ENCODE assay signal across 15 cellular contexts in the genomic region with DNA sequence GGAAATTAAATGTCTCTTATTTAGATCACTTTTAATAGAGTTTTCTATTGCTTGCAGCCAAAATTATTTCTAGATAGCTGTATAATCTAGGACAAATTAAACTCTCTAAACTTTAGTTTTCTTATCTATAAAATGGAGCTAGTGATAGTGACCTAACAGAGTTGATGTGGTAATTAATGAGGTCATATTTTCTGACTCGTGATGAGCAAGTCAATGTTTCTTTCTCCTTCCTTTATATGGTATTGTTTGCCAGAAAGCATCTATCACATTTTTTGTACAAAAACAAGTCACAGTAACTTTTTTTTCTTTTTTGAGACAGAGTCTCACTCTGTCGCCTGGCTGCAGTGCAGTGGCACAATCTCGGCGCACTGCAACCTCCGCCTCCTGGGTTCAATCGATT.
DNase-seq lines count a peak whose midpoint lies in the region; ATAC-seq, FAIRE-seq and TF ChIP-seq lines count a peak whose summit lies in the region.
"Had no signal": no experiment of that assay in that cellular context is flagged by ENCODE, and none has a peak within 500 bp of the region (broad histone marks: within the 10 kb centered on the region; RNA-seq: fewer than 3 reads in every experiment).

No MANE protein-coding gene starts in this region.

- H3K4me1 ChIP-seq in GM23338 (ENCODE audit: insufficient read depth): peaks cover 12% of the 10 kb centered on the region
- peaks cover 0 to 4% (median 0%) of the 10 kb centered on the region in 6 donors for H3K4me1 ChIP-seq in spleen
- no peaks in the 10 kb centered on the region for H3K4me1 ChIP-seq in OCI-LY7 (ENCODE audit: insufficient read depth, low read length, poor library complexity, severe bottlenecking)

- BruUV-seq in OCI-LY7 (replicated peaks; lab: Mats Ljungman, UMichigan): no TSS peak

- H3K36me3 ChIP-seq in GM23338 (ENCODE audit: insufficient read depth): no peaks in the 10 kb centered on the region
- no peaks in the 10 kb centered on the region for H3K36me3 ChIP-seq in bronchial epithelial cell (ENCODE audit: control insufficient read depth, insufficient read depth, low read length)
- H3K36me3 ChIP-seq in spleen: peaks cover 0 to 5% (median 0%) of the 10 kb centered on the region in 6 donors
- no peaks in the 10 kb centered on the region for H3K36me3 ChIP-seq in OCI-LY7 (ENCODE audit: insufficient read depth, low read length)

- no peak for ATAC-seq in GM23338
- ATAC-seq in stimulated activated effector memory CD8-positive, alpha-beta T cell treated with anti-CD3 and anti-CD28 coated beads, Interleukin-12 subunit alpha, Interleukin-12 subunit beta, amount 100 ng/mL, for 72 hours: no peak
- ATAC-seq: K562, Right ventricle myocardium inferior had no signal

- H4K20me1 ChIP-seq in GM23338 (replicated peaks; ENCODE audit: insufficient read depth) (no peaks in the 10 kb centered on the region), OCI-LY7 (ENCODE audit: insufficient read depth, low read length) (no peaks in the 10 kb centered on the region; the same call in 1 of the 2 replicates)

- H3K9me3 Mint-ChIP-seq in GM23338: no peaks in the 10 kb centered on the region
- H3K9me3 Mint-ChIP-seq in stimulated activated effector memory CD8-positive, alpha-beta T cell treated with anti-CD3 and anti-CD28 coated beads, Interleukin-12 subunit alpha, Interleukin-12 subunit beta, amount 100 ng/mL, for 72 hours: no peaks in the 10 kb centered on the region
- H3K9me3 Mint-ChIP-seq: CD8-positive, alpha-beta memory T cell had no signal

- H3K4me3 Mint-ChIP-seq in GM23338: no peak overlapping the region
- H3K4me3 Mint-ChIP-seq in stimulated activated effector memory CD8-positive, alpha-beta T cell treated with anti-CD3 and anti-CD28 coated beads, Interleukin-12 subunit alpha, Interleukin-12 subunit beta, amount 100 ng/mL, for 72 hours: no peak overlapping the region
- H3K4me3 Mint-ChIP-seq: CD8-positive, alpha-beta memory T cell had no signal

- H3K27ac ChIP-seq in GM23338 (ENCODE audit: low read depth) (peak overlapping the region; percentile 84), spleen (no peak overlapping the region), OCI-LY7 (ENCODE audit: low read depth, low read length, poor library complexity, severe bottlenecking) (no peak overlapping the region)
- H3K27ac ChIP-seq: HL-60 had no signal

- H3K27me3 ChIP-seq in GM23338 (ENCODE audit: insufficient read depth) (no peaks in the 10 kb centered on the region), bronchial epithelial cell (ENCODE audit: control insufficient read depth, insufficient read depth, low read length) (no peaks in the 10 kb centered on the region), spleen (replicated peaks in 1 of 7) (no peaks in the 10 kb centered on the region)

- no peak overlapping the region for H2AFZ ChIP-seq in GM23338
- no peak overlapping the region for H2AFZ ChIP-seq in OCI-LY7 (ENCODE audit: low read length)

- H3K27me3 Mint-ChIP-seq in GM23338 (ENCODE audit: insufficient read depth, low read depth, poor library complexity): peaks cover 2% of the 10 kb centered on the region
- H3K27me3 Mint-ChIP-seq: CD8-positive, alpha-beta memory T cell had no signal

- WGBS in spleen, 5 donors: 95 to 98% (median 97%) methylated on average over 6 of the region's 6 CpGs

- POLR2A ChIA-PET in OCI-LY7 (lab: Charles Lee): no interaction called here

- no peaks in the 10 kb centered on the region for H3K36me3 Mint-ChIP-seq in GM23338 (ENCODE audit: low read depth)
- no peaks in the 10 kb centered on the region for H3K36me3 Mint-ChIP-seq in stimulated activated effector memory CD8-positive, alpha-beta T cell treated with anti-CD3 and anti-CD28 coated beads, Interleukin-12 subunit alpha, Interleukin-12 subunit beta, amount 100 ng/mL, for 72 hours

- no peak overlapping the region for H3K4me2 ChIP-seq in GM23338
- no peak overlapping the region for H3K4me2 ChIP-seq in OCI-LY7 (ENCODE audit: low read length)

- H3F3A ChIP-seq in GM23338 (replicated peaks; ENCODE audit: low read depth): no peaks in the 10 kb centered on the region

- no peaks in the 10 kb centered on the region for H3K9me3 ChIP-seq in spleen
- no peaks in the 10 kb centered on the region for H3K9me3 ChIP-seq in OCI-LY7 (ENCODE audit: low read length)

- H3K9me2 ChIP-seq in GM23338 (ENCODE audit: insufficient read depth) (0 out of 2 replicates have a peak, but pooled peaks cover 6% of the 10 kb centered on the region), OCI-LY7 (ENCODE audit: insufficient read depth, low read length) (no peaks in the 10 kb centered on the region)

- H3K79me2 ChIP-seq in GM23338 (replicated peaks; ENCODE audit: insufficient read depth): no peaks in the 10 kb centered on the region
- H3K79me2 ChIP-seq in OCI-LY7 (ENCODE audit: insufficient read depth, low read depth, low read length): no peaks in the 10 kb centered on the region

- H3K27ac Mint-ChIP-seq in GM23338: no peak overlapping the region
- peak overlapping the region; percentile 23 for H3K27ac Mint-ChIP-seq in stimulated activated effector memory CD8-positive, alpha-beta T cell treated with anti-CD3 and anti-CD28 coated beads, Interleukin-12 subunit alpha, Interleukin-12 subunit beta, amount 100 ng/mL, for 72 hours

- DNase-seq in GM23338 (ENCODE audit: low spot score): no peak
- peak; percentile 48 for DNase-seq in LHCN-M2 (ENCODE audit: low read depth)
- peak; percentile 29 for DNase-seq in bronchial epithelial cell (ENCODE audit: low read depth)
- DNase-seq in stimulated activated effector memory CD8-positive, alpha-beta T cell treated with anti-CD3 and anti-CD28 coated beads, Interleukin-12 subunit alpha, Interleukin-12 subunit beta, amount 100 ng/mL, for 72 hours (ENCODE audit: low spot score in 2 of 2): no peak
- no peak for DNase-seq in NCI-H748 treated with DMSO at 0.1 percent for 48 hours (lab: John Stamatoyannopoulos, UW)
- no peak for DNase-seq in spleen
- DNase-seq in OCI-LY7 (ENCODE audit: low spot score): no peak
- DNase-seq: C1 segment of cervical spinal cord; CD8-positive, alpha-beta memory T cell; NCI-H1105 treated with DMSO at 0.1 percent for 48 hours; NCI-H1694; SW 1271 had no signal

- no peak for FAIRE-seq in bronchial epithelial cell (lab: Jason Lieb, UNC)
- FAIRE-seq: K562 had no signal

- intact Hi-C loops in spleen (cut with DNase I; ENCODE audit: low total_unique reads) (no loop called here), OCI-LY7 (cut with micrococcal nuclease; ENCODE audit: unreplicated experiment) (no loop called here)

- TF ChIP-seq CTCF in GM23338 (conservative IDR thresholded peaks at IDR 0.05; ENCODE audit: low read depth in 2 of 2) (no peak), bronchial epithelial cell (IDR thresholded peaks at IDR 0.05; ENCODE audit: insufficient read depth, low read length, severe bottlenecking) (no peak), spleen (IDR thresholded peaks at IDR 0.05 in 8 of 11, conservative IDR thresholded peaks at IDR 0.05 in 3 of 11) (no peak), OCI-LY7 (conservative IDR thresholded peaks at IDR 0.05; ENCODE audit: low read length) (no peak)

- peaks cover 14% of the 10 kb centered on the region for H3K4me1 Mint-ChIP-seq in GM23338
- peaks cover 10% of the 10 kb centered on the region for H3K4me1 Mint-ChIP-seq in stimulated activated effector memory CD8-positive, alpha-beta T cell treated with anti-CD3 and anti-CD28 coated beads, Interleukin-12 subunit alpha, Interleukin-12 subunit beta, amount 100 ng/mL, for 72 hours

- no peak for TF ChIP-seq POLR2A in spleen (IDR thresholded peaks at IDR 0.05)

- CTCF ChIA-PET in OCI-LY7 (lab: Charles Lee; ENCODE audit: unreplicated experiment): no interaction called here

- H3K4me3 ChIP-seq in GM23338 (no peak overlapping the region), bronchial epithelial cell (ENCODE audit: low read depth, low read length) (no peak overlapping the region), spleen (no peak overlapping the region), OCI-LY7 (ENCODE audit: low read depth, low read length, poor library complexity, severe bottlenecking) (no peak overlapping the region)
- H3K4me3 ChIP-seq: K562 had no signal

TF ChIP-seq in GM23338, 12 proteins besides CTCF, POLR2A, EP300 and RAD21 (continues in another document):
- TF ChIP-seq, protein P1, sequence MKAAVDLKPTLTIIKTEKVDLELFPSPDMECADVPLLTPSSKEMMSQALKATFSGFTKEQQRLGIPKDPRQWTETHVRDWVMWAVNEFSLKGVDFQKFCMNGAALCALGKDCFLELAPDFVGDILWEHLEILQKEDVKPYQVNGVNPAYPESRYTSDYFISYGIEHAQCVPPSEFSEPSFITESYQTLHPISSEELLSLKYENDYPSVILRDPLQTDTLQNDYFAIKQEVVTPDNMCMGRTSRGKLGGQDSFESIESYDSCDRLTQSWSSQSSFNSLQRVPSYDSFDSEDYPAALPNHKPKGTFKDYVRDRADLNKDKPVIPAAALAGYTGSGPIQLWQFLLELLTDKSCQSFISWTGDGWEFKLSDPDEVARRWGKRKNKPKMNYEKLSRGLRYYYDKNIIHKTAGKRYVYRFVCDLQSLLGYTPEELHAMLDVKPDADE (IDR thresholded peaks at IDR 0.05): no peak
- TF ChIP-seq CREB1 (CRISPR knock-in tag; IDR thresholded peaks at IDR 0.05; ENCODE audit: low read depth): no peak
- no peak for TF ChIP-seq NANOG (IDR thresholded peaks at IDR 0.05; ENCODE audit: borderline replicate concordance)
- TF ChIP-seq POLR2AphosphoS5 (IDR thresholded peaks at IDR 0.05; ENCODE audit: low read depth): no peak

Comparison
In these comparisons a context has a peak if more than half of its experiments do, and no peak if none do; other contexts are left out.
1. DNase-seq: peak in LHCN-M2 (single experiment) and bronchial epithelial cell (single experiment); none in GM23338 (single experiment), stimulated activated effector memory CD8-positive, alpha-beta T cell treated with anti-CD3 and anti-CD28 coated beads, Interleukin-12 subunit alpha, Interleukin-12 subunit beta, amount 100 ng/mL, for 72 hours (0 of 2), NCI-H748 treated with DMSO at 0.1 percent for 48 hours (single experiment), spleen (single experiment) and OCI-LY7 (single experiment).